11 cellular contexts compared by ENCODE assay signal in the genomic region with DNA sequence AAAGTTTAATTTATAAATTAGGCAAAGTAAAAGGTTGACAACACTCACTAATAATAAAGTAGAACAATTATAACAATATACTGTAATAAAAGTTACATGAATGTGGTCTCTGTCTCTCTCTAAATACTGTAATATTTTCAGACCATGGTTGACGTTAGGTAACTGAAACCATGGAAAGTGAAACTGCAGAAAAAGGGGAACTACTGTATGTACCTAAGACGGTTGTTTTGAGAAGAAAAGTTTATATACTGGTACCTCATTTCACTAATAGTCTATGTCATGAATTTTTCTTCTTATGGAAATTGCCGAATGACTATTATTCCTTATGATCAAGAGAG.
DNase-seq lines count a peak whose midpoint lies in the region; ATAC-seq, FAIRE-seq and TF ChIP-seq lines count a peak whose summit lies in the region.
"Had no signal": no experiment of that assay in that cellular context is flagged by ENCODE, and none has a peak within 500 bp of the region (broad histone marks: within the 10 kb centered on the region; RNA-seq: fewer than 3 reads in every experiment).

No MANE protein-coding gene starts in this region.

- H3K4me1 Mint-ChIP-seq in stimulated activated memory B cell treated with anti-CD40 and anti-IgM and Interleukin-4, amounts not matched to agents 10 μg/mL and 1 μg/mL and 100 μg/mL, for 72 hours, result peaks cover 11% of the 10 kb centered on the region
- peaks cover 31% of the 10 kb centered on the region for H3K4me1 Mint-ChIP-seq in chondrocyte (ENCODE audit: low read depth)

- peak; percentile 79 for ATAC-seq in GM19324 (IDR thresholded peaks at IDR 0.05; ENCODE audit: low FRiP score, unreplicated experiment)
- ATAC-seq in HG02840 (IDR thresholded peaks at IDR 0.05; ENCODE audit: low FRiP score, unreplicated experiment), result peak; percentile 83
- peak; percentile 92 for ATAC-seq in HG03575 (IDR thresholded peaks at IDR 0.05; ENCODE audit: extremely low read depth, insufficient number of reproducible peaks, low FRiP score, unreplicated experiment)
- ATAC-seq in stimulated activated memory B cell treated with anti-CD40 and anti-IgM and Interleukin-4, amounts not matched to agents 10 μg/mL and 1 μg/mL and 100 μg/mL, for 72 hours, result peak; percentile 91
- ATAC-seq: right lobe of liver had no signal

- H3K4me3 Mint-ChIP-seq in stimulated activated memory B cell treated with anti-CD40 and anti-IgM and Interleukin-4, amounts not matched to agents 10 μg/mL and 1 μg/mL and 100 μg/mL, for 72 hours, result no peak overlapping the region
- no peak overlapping the region for H3K4me3 Mint-ChIP-seq in chondrocyte (ENCODE audit: unreplicated experiment)

- H3K9me3 Mint-ChIP-seq in stimulated activated memory B cell treated with anti-CD40 and anti-IgM and Interleukin-4, amounts not matched to agents 10 μg/mL and 1 μg/mL and 100 μg/mL, for 72 hours, result no peaks in the 10 kb centered on the region
- H3K9me3 Mint-ChIP-seq in chondrocyte (ENCODE audit: low read depth), result no peaks in the 10 kb centered on the region

- no peaks in the 10 kb centered on the region for H3K36me3 Mint-ChIP-seq in stimulated activated memory B cell treated with anti-CD40 and anti-IgM and Interleukin-4, amounts not matched to agents 10 μg/mL and 1 μg/mL and 100 μg/mL, for 72 hours
- H3K36me3 Mint-ChIP-seq in chondrocyte (ENCODE audit: low read depth), result no peaks in the 10 kb centered on the region

- H3K27ac Mint-ChIP-seq in stimulated activated memory B cell treated with anti-CD40 and anti-IgM and Interleukin-4, amounts not matched to agents 10 μg/mL and 1 μg/mL and 100 μg/mL, for 72 hours, result no peak overlapping the region
- H3K27ac Mint-ChIP-seq in chondrocyte (ENCODE audit: unreplicated experiment), result no peak overlapping the region

- intact Hi-C loops in cardiac septum (cut with DNase I), result no loop called here

- TF ChIP-seq CTCF in chondrocyte (IDR thresholded peaks at IDR 0.05), result no peak

- FAIRE-seq in HTR-8/SVneo (lab: Jason Lieb, UNC), result no peak
- FAIRE-seq: G401.6 had no signal

- DNase-seq in HTR-8/SVneo (ENCODE audit: insufficient read length, low spot score) (no peak), cardiac septum (ENCODE audit: low spot score) (no peak), NCI-H2196 (lab: John Stamatoyannopoulos, UW; ENCODE audit: unreplicated experiment) (no peak), chondrocyte (ENCODE audit: low spot score) (no peak)
- DNase-seq: right lobe of liver; stimulated activated CD8-positive, alpha-beta memory T cell treated with anti-CD3 and anti-CD28 coated beads, Interleukin-4, amount 100 ng/mL, for 48 hours had no signal

- no peaks in the 10 kb centered on the region for H3K27me3 Mint-ChIP-seq in stimulated activated memory B cell treated with anti-CD40 and anti-IgM and Interleukin-4, amounts not matched to agents 10 μg/mL and 1 μg/mL and 100 μg/mL, for 72 hours
- no peaks in the 10 kb centered on the region for H3K27me3 Mint-ChIP-seq in chondrocyte (ENCODE audit: low read depth)
